19 cellular contexts compared by ENCODE assay signal in genomic region chr3:5087209-5087608, GRCh38. TPM values are rescaled to one million over a fixed set of nuclear protein-coding genes. Genes with fewer than 3 reads are reported as not detected.
DNase-seq lines count a peak whose midpoint lies in the region; ATAC-seq, FAIRE-seq and TF ChIP-seq lines count a peak whose summit lies in the region.
"Had no signal": no experiment of that assay in that cellular context is flagged by ENCODE, and none has a peak within 500 bp of the region (broad histone marks: within the 10 kb centered on the region; RNA-seq: fewer than 3 reads in every experiment).

No MANE protein-coding gene starts in this region.

- no peak for TF ChIP-seq CTCF in K562 (IDR thresholded peaks at IDR 0.05 in 2 of 3, conservative IDR thresholded peaks at IDR 0.05 in 1 of 3; ENCODE audit: insufficient read depth in 2 of 3, low read depth in 1 of 3, low read length in 3 of 3)
- TF ChIP-seq CTCF in CD4-positive, alpha-beta T cell (IDR thresholded peaks at IDR 0.05) = no peak

- no peak overlapping the region for H3K4me2 ChIP-seq in K562 (ENCODE audit: insufficient read depth, low read length)

- peak; percentile 87 for ATAC-seq in GM18868 (IDR thresholded peaks at IDR 0.05; ENCODE audit: unreplicated experiment)
- peak; percentile 57 for ATAC-seq in HG02588 (IDR thresholded peaks at IDR 0.05; ENCODE audit: unreplicated experiment)
- peak; percentile 70 for ATAC-seq in HG03442 (IDR thresholded peaks at IDR 0.05; ENCODE audit: unreplicated experiment)
- ATAC-seq in K562 = no peak
- no peak for ATAC-seq in CD4-positive, alpha-beta T cell (ENCODE audit: poor library complexity)
- ATAC-seq: CD8-positive, alpha-beta T cell had no signal

- no peaks in the 10 kb centered on the region for H3K9me3 Mint-ChIP-seq in CD4-positive, alpha-beta T cell
- H3K9me3 Mint-ChIP-seq: CD8-positive, alpha-beta T cell had no signal

- peaks cover 2% of the 10 kb centered on the region for H3K9me1 ChIP-seq in K562 (ENCODE audit: control insufficient read depth, insufficient read depth, low read length)

- TF ChIP-seq POLR2A in K562 (conservative IDR thresholded peaks at IDR 0.05) = no peak

- CTCF ChIA-PET in K562 (lab: Yijun Ruan, JAX; ENCODE audit: low intra/inter-chr PET ratio) = no interaction called here
- CTCF ChIA-PET in CD4-positive, alpha-beta T cell (lab: Charles Lee) = no interaction called here

- no peaks in the 10 kb centered on the region for H3K36me3 Mint-ChIP-seq in CD4-positive, alpha-beta T cell (ENCODE audit: low read depth)
- H3K36me3 Mint-ChIP-seq: CD8-positive, alpha-beta T cell had no signal

- FAIRE-seq in K562 (lab: Jason Lieb, UNC) = no peak
- FAIRE-seq: G401.6, GM12891, GM18507, H54 had no signal

- no peaks in the 10 kb centered on the region for H3K4me1 Mint-ChIP-seq in CD4-positive, alpha-beta T cell (ENCODE audit: low read depth)

- no peaks in the 10 kb centered on the region for H3K79me2 ChIP-seq in K562 (ENCODE audit: control insufficient read depth, insufficient read depth, low read length)

- peak overlapping the region; percentile 3; the same call in 1 of the 2 replicates for H2AFZ ChIP-seq in K562 (ENCODE audit: low read depth, low read length)

- H3K4me3 Mint-ChIP-seq in CD4-positive, alpha-beta T cell = no peak overlapping the region
- H3K4me3 Mint-ChIP-seq: CD8-positive, alpha-beta T cell had no signal

- no peak overlapping the region for H3K27ac Mint-ChIP-seq in CD4-positive, alpha-beta T cell
- H3K27ac Mint-ChIP-seq: CD8-positive, alpha-beta T cell had no signal

- POLR2A ChIA-PET in K562 (lab: Yijun Ruan, JAX) = interaction anchor here (0.9 to 1.6 kb wide), 4 partner anchors 10 to 24 kb away, joined by 4 to 6 read pairs (median 4); no protein-coding TSS in a partner anchor
- POLR2A ChIA-PET in CD4-positive, alpha-beta T cell (lab: Charles Lee) = no interaction called here

- 49% methylated on average over 4 of the region's 4 CpGs for WGBS in K562 (ENCODE audit: insufficient coverage, low coverage, missing lambda C conversion rate)

- H3K27me3 ChIP-seq in K562 (ENCODE audit: control insufficient read depth in 2 of 2, insufficient read depth in 2 of 2, low read length in 2 of 2) = no peaks in the 10 kb centered on the region
- H3K27me3 ChIP-seq in CD4-positive, alpha-beta T cell (ENCODE audit: control insufficient read depth, insufficient read depth, low read length) = no peaks in the 10 kb centered on the region

- H3K9me3 ChIP-seq in K562 (replicated peaks; ENCODE audit: control insufficient read depth, insufficient read depth, low read depth, low read length) = no peaks in the 10 kb centered on the region
- no peaks in the 10 kb centered on the region for H3K9me3 ChIP-seq in CD4-positive, alpha-beta T cell (ENCODE audit: control insufficient read depth, low read length)
- H3K9me3 ChIP-seq: Caco-2, HAP-1 had no signal

- H3K4me1 ChIP-seq in K562 (replicated peaks in 1 of 2; ENCODE audit: control insufficient read depth in 2 of 2, insufficient read depth in 2 of 2, low read length in 2 of 2) = peaks cover 14 to 22% of the 10 kb centered on the region in 2 experiments
- H3K4me1 ChIP-seq: HAP-1 had no signal

- no peak for TF ChIP-seq RAD21 in K562 (CRISPR knock-in tag; conservative IDR thresholded peaks at IDR 0.05 in 1 of 2, IDR thresholded peaks at IDR 0.05 in 1 of 2)

- H3K9ac ChIP-seq in K562 (ENCODE audit: insufficient read depth in 1 of 2, low read depth in 2 of 2, low read length in 2 of 2) = no peak overlapping the region

- no TSS peak for BruUV-seq in K562 (replicated peaks; lab: Mats Ljungman, UMichigan)

- intact Hi-C loops in K562 (cut with micrococcal nuclease) = no loop called here
- intact Hi-C loops in CD4-positive, alpha-beta T cell (cut with DNase I, micrococcal nuclease) = no loop called here

- no peaks in the 10 kb centered on the region for H4K20me1 ChIP-seq in K562 (replicated peaks; ENCODE audit: control insufficient read depth, insufficient read depth, low read length)

- DNase-seq in K562 (ENCODE audit: extremely low read depth in 1 of 4, low spot score in 3 of 4) (no peak), HK-2 (ENCODE audit: unreplicated experiment) (no peak), HUDEP-2 (lab: John Stamatoyannopoulos, UW; ENCODE audit: unreplicated experiment in 76 of 76) (no peak), NCI-H524 (lab: John Stamatoyannopoulos, UW) (no peak)
- DNase-seq in CD4-positive, alpha-beta T cell = no peak
- DNase-seq: C1 segment of cervical spinal cord; Caco-2; CD8-positive, alpha-beta T cell; DMS153; DND-41; GOT3 had no signal

- H3K27me3 Mint-ChIP-seq in CD4-positive, alpha-beta T cell = peaks cover 11% of the 10 kb centered on the region

- no peaks in the 10 kb centered on the region for H3K36me3 ChIP-seq in K562 (ENCODE audit: control insufficient read depth, insufficient read depth, low read length)
- H3K36me3 ChIP-seq: HAP-1 had no signal

- H3K4me3 ChIP-seq in K562 = no peak overlapping the region
- H3K4me3 ChIP-seq: HAP-1 had no signal

- in situ Hi-C loops in K562 (cut with MboI) = no loop called here

- no peak overlapping the region for H3K27ac ChIP-seq in K562 (ENCODE audit: extremely low read depth, low read depth, low read length)
- H3K27ac ChIP-seq in CD4-positive, alpha-beta T cell (ENCODE audit: low read depth, low read length) = no peak overlapping the region

- TF ChIP-seq EP300 in K562 (IDR thresholded peaks at IDR 0.05; ENCODE audit: low read length) = no peak

TF ChIP-seq in K562, 482 proteins besides CTCF, POLR2A, EP300 and RAD21:
- TF ChIP-seq ZNF239 (CRISPR knock-in tag; IDR thresholded peaks at IDR 0.05) (no peak), POLR2AphosphoS5 (IDR thresholded peaks at IDR 0.05; ENCODE audit: control insufficient read depth, insufficient read depth, low read depth, low read length) (no peak), RAD51 (IDR thresholded peaks at IDR 0.05; ENCODE audit: borderline replicate concordance, low read depth) (no peak), IRF9 (tag; IDR thresholded peaks at IDR 0.05) (no peak), ZNF175 (CRISPR knock-in tag; IDR thresholded peaks at IDR 0.05; ENCODE audit: low read depth) (no peak), NFE2 (IDR thresholded peaks at IDR 0.05; ENCODE audit: low read depth) (no peak), U2AF1 (optimal IDR thresholded peaks at IDR 0.05; ENCODE audit: low read depth, low read length) (no peak), BCOR (IDR thresholded peaks at IDR 0.05) (no peak), BDP1 (IDR thresholded peaks at IDR 0.05; ENCODE audit: insufficient read depth, insufficient read length) (no peak), TARDBP (IDR thresholded peaks at IDR 0.05) (no peak), CSDE1 (IDR thresholded peaks at IDR 0.05) (no peak), GTF2A2 (tag; IDR thresholded peaks at IDR 0.05) (no peak), ARNT (IDR thresholded peaks at IDR 0.05) (no peak), SMARCE1 (IDR thresholded peaks at IDR 0.05) (no peak), BRF1 (IDR thresholded peaks at IDR 0.05; ENCODE audit: borderline replicate concordance, extremely low read depth, insufficient read length) (no peak), WHSC1 (IDR thresholded peaks at IDR 0.05; ENCODE audit: low read length) (no peak), HMBOX1 (IDR thresholded peaks at IDR 0.05) (no peak), ZNF124 (CRISPR knock-in tag; IDR thresholded peaks at IDR 0.05) (no peak), ZFP30 (CRISPR knock-in tag; IDR thresholded peaks at IDR 0.05; ENCODE audit: borderline replicate concordance) (no peak), ZNF444 (CRISPR knock-in tag; IDR thresholded peaks at IDR 0.05) (no peak)

RNA-seq across cellular contexts. Expression of gene ARL8B, which starts 34.9 kb away (rescaled TPM):
- total RNA-seq in K562 (2011; cell fraction: chromatin; rRNA removed; ENCODE audit: low replicate concordance) = 56.8 and 107 TPM in 2 replicates
- total RNA-seq in K562 (2011; cell fraction: nucleolus; rRNA removed) = 39.1 and 40.5 TPM in 2 replicates
- total RNA-seq in K562 (2011; cell fraction: nucleoplasm; rRNA removed) = 58.4 and 98.3 TPM in 2 replicates
- 26.7 and 28.5 TPM in 2 replicates for total RNA-seq in K562 (2014; rRNA removed)
- total RNA-seq in K562 (2014; rRNA removed; fragmentation: Illumina TruSeq; extraction: Trizol) = 85.8 and 97.1 TPM in 2 replicates
- total RNA-seq in K562 (2015; rRNA removed; fragmentation: Illumina TruSeq; extraction: Trizol) = 86.1 and 96.4 TPM in 2 replicates
- 73.1 and 77.2 TPM in 2 replicates for total RNA-seq in K562 (2021)
- 54.2 and 92.2 TPM in 2 replicates for polyA plus RNA-seq in K562 (2011; rRNA removed)
- 25.6 and 49.0 TPM in 2 replicates for polyA plus RNA-seq in K562 (2011; cell fraction: cytosol; rRNA removed)
- polyA plus RNA-seq in K562 (2011; cell fraction: nucleus; rRNA removed) = 51.2 and 66.2 TPM in 2 replicates
- polyA plus RNA-seq in K562 (2012) = 72.7 and 118 TPM in 2 replicates
- polyA plus RNA-seq in K562 (2014; fragmentation: Illumina TruSeq; extraction: Trizol) = 79.2 and 99.4 TPM in 2 replicates
- polyA plus RNA-seq in K562 (2014; fragmentation: Nextera tagmentation; extraction: Ambion mirVana) = 10 to 100 TPM; 47.8 to 49.6 TPM
- polyA plus RNA-seq in K562 (2014; rRNA removed) = 42.3 and 58.0 TPM in 2 replicates
- polyA minus RNA-seq in K562 (2011; rRNA and poly(A)+ RNA removed) = 37.4 and 44.6 TPM in 2 replicates
- polyA minus RNA-seq in K562 (2011; cell fraction: cytosol; rRNA and poly(A)+ RNA removed) = 36.6 and 38.2 TPM in 2 replicates
- polyA minus RNA-seq in K562 (2011; cell fraction: nucleus; rRNA and poly(A)+ RNA removed) = 20.3 and 24.0 TPM in 2 replicates
- total RNA-seq in CD4-positive, alpha-beta T cell = 10 to 100 TPM; 48.5 to 49.7 TPM

Comparison
In these comparisons a context has a peak if more than half of its experiments do, and no peak if none do; other contexts are left out.
1. ATAC-seq: peak in GM18868 (single experiment), HG02588 (single experiment) and HG03442 (single experiment); none in K562 (single experiment) and CD4-positive, alpha-beta T cell (single experiment).